8 cellular contexts compared by ENCODE assay signal in genomic region chr12:26884765-26885576, GRCh38. TPM values are rescaled to one million over a fixed set of nuclear protein-coding genes. Genes with fewer than 3 reads are reported as not detected.
DNase-seq lines count a peak whose midpoint lies in the region; ATAC-seq, FAIRE-seq and TF ChIP-seq lines count a peak whose summit lies in the region.

No MANE protein-coding gene starts in this region.

- no peaks in the 10 kb centered on the region for H3K4me1 ChIP-seq in cardiac muscle cell (ENCODE audit: low read depth)

- H3K27me3 ChIP-seq in GM06990 (replicated peaks; ENCODE audit: control insufficient read depth, insufficient read depth, low read length) (no peaks in the 10 kb centered on the region), cardiac muscle cell (no peaks in the 10 kb centered on the region)

- H3K4me3 ChIP-seq in GM06990 (replicated peaks; ENCODE audit: low read depth, low read length) (peak overlapping the region; percentile 32; the same call in 1 of the 2 replicates), cardiac muscle cell (no peak overlapping the region)

- FAIRE-seq in urothelium cell line (lab: Jason Lieb, UNC) = no peak

- TF ChIP-seq CTCF in GM06990 (IDR thresholded peaks at IDR 0.05; ENCODE audit: insufficient read depth, low read length, poor library complexity, severe bottlenecking) = peak; percentile 87
- TF ChIP-seq CTCF in cardiac muscle cell (IDR thresholded peaks at IDR 0.05; ENCODE audit: low read depth, low read length) = peak; percentile 93

- ATAC-seq in HG02642 (IDR thresholded peaks at IDR 0.05; ENCODE audit: poor library complexity, unreplicated experiment) = peak; percentile 94

- H3K36me3 ChIP-seq in GM06990 (ENCODE audit: control insufficient read depth, insufficient read depth, low read length) = no peaks in the 10 kb centered on the region
- no peaks in the 10 kb centered on the region for H3K36me3 ChIP-seq in cardiac muscle cell

- H3K9me3 ChIP-seq in cardiac muscle cell (ENCODE audit: low read depth) = no peaks in the 10 kb centered on the region

- H3K27ac ChIP-seq in cardiac muscle cell = no peak overlapping the region

- DNase-seq in GM06990 (ENCODE audit: extremely low read depth, insufficient read length) = peak; percentile 71
- DNase-seq in NCI-H1417 treated with DMSO at 0.1 percent for 48 hours (lab: John Stamatoyannopoulos, UW) = peak; percentile 35
- peak; percentile 50 to 75 for DNase-seq in SW 1271 (lab: John Stamatoyannopoulos, UW)
- peak; percentile 73 for DNase-seq in activated naive CD8-positive, alpha-beta T cell treated with anti-CD3 and anti-CD28 coated beads, Interleukin-2, amount 50 U/mL, for 16 hours (ENCODE audit: low read depth, low spot score)
- DNase-seq in cardiac muscle cell (ENCODE audit: low read depth in 1 of 2, low spot score in 1 of 2) = peak; percentile 83 to 89
- peak; percentile 48 for DNase-seq in pulmonary artery endothelial cell (ENCODE audit: low read depth, low spot score)
- peak; percentile 78 for DNase-seq in urothelium cell line (ENCODE audit: low spot score)

RNA-seq across cellular contexts. Expression of gene ITPR2, which starts 52.0 kb away (rescaled TPM):
- total RNA-seq in cardiac muscle cell = 1.6 and 4.8 TPM in 2 replicates
- 1.3 and 5.1 TPM in 2 replicates for polyA plus RNA-seq in cardiac muscle cell
- 48.7 and 96.2 TPM in 2 replicates for total RNA-seq in pulmonary artery endothelial cell

RNA-seq across cellular contexts. Expression of gene INTS13, which starts 52.8 kb away (rescaled TPM):
- 17.8 and 21.0 TPM in 2 replicates for total RNA-seq in cardiac muscle cell
- 18.9 and 33.9 TPM in 2 replicates for polyA plus RNA-seq in cardiac muscle cell
- total RNA-seq in pulmonary artery endothelial cell = 40.4 and 55.3 TPM in 2 replicates

RNA-seq across cellular contexts. Expression of gene FGFR1OP2, which starts 53.3 kb away (rescaled TPM):
- 37.1 and 59.1 TPM in 2 replicates for total RNA-seq in cardiac muscle cell
- 27.4 and 28.3 TPM in 2 replicates for polyA plus RNA-seq in cardiac muscle cell
- 78.3 and 98.4 TPM in 2 replicates for total RNA-seq in pulmonary artery endothelial cell

Comparison
In these comparisons a context has a peak if more than half of its experiments do, and no peak if none do; other contexts are left out.
1. DNase-seq: peak in every context shown above with its lines; median percentile 86 in cardiac muscle cell; 78 in urothelium cell line; 73 in activated naive CD8-positive, alpha-beta T cell treated with anti-CD3 and anti-CD28 coated beads, Interleukin-2, amount 50 U/mL, for 16 hours; 71 in GM06990; 62 in SW 1271; 48 in pulmonary artery endothelial cell; 35 in NCI-H1417 treated with DMSO at 0.1 percent for 48 hours.